ENCODE assay signal across 26 cellular contexts in genomic region chr19:3020321-3020960, GRCh38. TPM values are rescaled to one million over a fixed set of nuclear protein-coding genes. Genes with fewer than 3 reads are reported as not detected.
"Had no signal": no experiment of that assay in that cellular context is flagged by ENCODE, and none has a peak within 500 bp of the region (broad histone marks: within the 10 kb centered on the region; RNA-seq: fewer than 3 reads in every experiment).

No MANE protein-coding gene starts in this region.

- H3K27ac ChIP-seq: epithelial cell of prostate, esophagus squamous epithelium, hepatocyte, sigmoid colon, suprapubic skin had no signal

- H3K4me1 ChIP-seq: breast epithelium, esophagus squamous epithelium, sigmoid colon had no signal

- H3K27me3 ChIP-seq: breast epithelium, hepatocyte, sigmoid colon, suprapubic skin had no signal

- H3K36me3 ChIP-seq: breast epithelium had no signal

- H3K4me2 ChIP-seq: hepatocyte had no signal

- DNase-seq: activated CD4-positive, alpha-beta memory T cell treated with anti-CD3 and anti-CD28 coated beads, Interleukin-2, amount 10 ng/mL, durations not matched to agents 7 days and 5 days; activated CD4-positive, alpha-beta T cell treated with anti-CD3 and anti-CD28 coated beads for 1 hour; activated CD4-positive, alpha-beta T cell treated with anti-CD3 and anti-CD28 coated beads, Interleukin-2, amount 10 ng/mL, durations not matched to agents 7 days and 5 days; activated gamma-delta T cell treated with Interleukin-2 at 50 U/mL for 16 hours; activated naive CD8-positive, alpha-beta T cell treated with anti-CD3 and anti-CD28 coated beads, Interleukin-2, amount 50 U/mL, for 24 hours; activated T-cell treated with anti-CD3 and anti-CD28 coated beads, Interleukin-2, amount 50 U/mL, for 4 hours; central memory CD4-positive, alpha-beta T cell; dermis blood vessel endothelial cell; effector CD8-positive, alpha-beta T cell; esophagus squamous epithelium; glutamatergic neuron; left cardiac atrium; mucosa of descending colon; sigmoid colon; small intestine; stimulated activated CD4-positive, alpha-beta T cell treated with anti-CD3 and anti-CD28 coated beads, Interleukin-4, amount 100 ng/mL, for 24 hours; stimulated activated naive CD8-positive, alpha-beta T cell treated with anti-CD3 and anti-CD28 coated beads, Interleukin-15, amount 100 ng/mL, for 72 hours; T-helper 2 cell; trophoblast cell had no signal

- H3K9me3 ChIP-seq: breast epithelium, esophagus squamous epithelium, mucosa of descending colon, sigmoid colon, suprapubic skin had no signal

- ATAC-seq: activated naive CD8-positive, alpha-beta T cell treated with anti-CD3 and anti-CD28 coated beads, Interleukin-2, amount 50 U/mL, for 24 hours; activated T-cell treated with anti-CD3 and anti-CD28 coated beads, Interleukin-2, amount 50 U/mL, for 4 hours; activated T-helper 17 cell treated with anti-CD3 and anti-CD28 coated beads, Interleukin-2, amount 50 U/mL, for 72 hours; left cardiac atrium; mucosa of descending colon; stimulated activated memory B cell treated with anti-CD40 and anti-IgM and Interleukin-4, amounts not matched to agents 10 μg/mL and 1 μg/mL and 100 μg/mL, for 72 hours; stimulated activated naive CD8-positive, alpha-beta T cell treated with anti-CD3 and anti-CD28 coated beads, Interleukin-15, amount 100 ng/mL, for 72 hours had no signal

- H3K4me3 ChIP-seq: breast epithelium, esophagus squamous epithelium, hepatocyte, mucosa of descending colon, sigmoid colon, suprapubic skin had no signal

- H2AFZ ChIP-seq: hepatocyte had no signal

RNA-seq across cellular contexts. Expression of gene TLE6, which starts 43.1 kb away (rescaled TPM):
- total RNA-seq: myocyte had no signal
